ENCODE assay signal across 1 cellular context in the genomic region with DNA sequence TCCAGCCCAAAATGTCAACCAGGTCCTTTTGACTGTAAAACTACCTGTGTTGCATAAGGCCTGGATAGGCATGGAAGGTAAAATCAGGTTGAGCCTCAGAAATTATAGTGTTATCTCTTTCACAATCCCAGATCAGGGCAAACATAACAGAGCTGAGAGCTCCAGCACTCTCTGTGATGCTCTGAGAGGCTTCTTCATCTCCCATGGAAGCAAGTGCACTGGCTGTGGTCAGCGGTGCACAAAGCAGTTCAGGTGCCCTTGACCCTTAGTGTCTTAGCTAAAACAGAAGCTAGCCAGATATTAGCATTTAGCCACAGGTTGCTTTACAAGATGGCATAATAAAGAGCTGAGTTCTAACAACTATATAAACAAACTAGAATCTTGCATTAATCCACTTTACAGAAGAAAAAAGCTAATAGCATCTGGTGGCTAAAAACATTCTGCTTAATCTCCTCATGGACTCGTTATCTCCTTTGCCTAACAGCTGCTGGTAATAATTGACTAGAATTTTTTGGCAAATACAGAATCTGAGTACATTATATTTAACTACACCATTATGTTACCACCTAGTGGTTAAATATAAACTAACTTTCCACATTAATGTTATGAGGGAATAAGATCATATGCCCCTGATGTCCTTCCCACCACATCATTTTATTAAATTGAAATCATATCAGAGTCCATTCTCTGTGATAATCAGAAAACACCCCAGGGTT.
TF ChIP-seq lines count a peak whose summit lies in the region.

No MANE protein-coding gene starts in this region.

TF ChIP-seq in SK-N-SH treated with all-trans-retinoic acid at 6 μM for 48 hours, 23 proteins besides CTCF, POLR2A, EP300 and RAD21 (continued from another document):
- TF ChIP-seq, protein P1, sequence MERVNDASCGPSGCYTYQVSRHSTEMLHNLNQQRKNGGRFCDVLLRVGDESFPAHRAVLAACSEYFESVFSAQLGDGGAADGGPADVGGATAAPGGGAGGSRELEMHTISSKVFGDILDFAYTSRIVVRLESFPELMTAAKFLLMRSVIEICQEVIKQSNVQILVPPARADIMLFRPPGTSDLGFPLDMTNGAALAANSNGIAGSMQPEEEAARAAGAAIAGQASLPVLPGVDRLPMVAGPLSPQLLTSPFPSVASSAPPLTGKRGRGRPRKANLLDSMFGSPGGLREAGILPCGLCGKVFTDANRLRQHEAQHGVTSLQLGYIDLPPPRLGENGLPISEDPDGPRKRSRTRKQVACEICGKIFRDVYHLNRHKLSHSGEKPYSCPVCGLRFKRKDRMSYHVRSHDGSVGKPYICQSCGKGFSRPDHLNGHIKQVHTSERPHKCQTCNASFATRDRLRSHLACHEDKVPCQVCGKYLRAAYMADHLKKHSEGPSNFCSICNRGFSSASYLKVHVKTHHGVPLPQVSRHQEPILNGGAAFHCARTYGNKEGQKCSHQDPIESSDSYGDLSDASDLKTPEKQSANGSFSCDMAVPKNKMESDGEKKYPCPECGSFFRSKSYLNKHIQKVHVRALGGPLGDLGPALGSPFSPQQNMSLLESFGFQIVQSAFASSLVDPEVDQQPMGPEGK (CRISPR knock-in tag; IDR thresholded peaks at IDR 0.05; ENCODE audit: borderline replicate concordance) = no peak
- TF ChIP-seq, protein P2, sequence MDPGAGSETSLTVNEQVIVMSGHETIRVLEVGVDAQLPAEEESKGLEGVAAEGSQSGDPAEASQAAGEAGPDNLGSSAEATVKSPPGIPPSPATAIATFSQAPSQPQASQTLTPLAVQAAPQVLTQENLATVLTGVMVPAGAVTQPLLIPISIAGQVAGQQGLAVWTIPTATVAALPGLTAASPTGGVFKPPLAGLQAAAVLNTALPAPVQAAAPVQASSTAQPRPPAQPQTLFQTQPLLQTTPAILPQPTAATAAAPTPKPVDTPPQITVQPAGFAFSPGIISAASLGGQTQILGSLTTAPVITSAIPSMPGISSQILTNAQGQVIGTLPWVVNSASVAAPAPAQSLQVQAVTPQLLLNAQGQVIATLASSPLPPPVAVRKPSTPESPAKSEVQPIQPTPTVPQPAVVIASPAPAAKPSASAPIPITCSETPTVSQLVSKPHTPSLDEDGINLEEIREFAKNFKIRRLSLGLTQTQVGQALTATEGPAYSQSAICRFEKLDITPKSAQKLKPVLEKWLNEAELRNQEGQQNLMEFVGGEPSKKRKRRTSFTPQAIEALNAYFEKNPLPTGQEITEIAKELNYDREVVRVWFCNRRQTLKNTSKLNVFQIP (CRISPR knock-in tag; IDR thresholded peaks at IDR 0.05; ENCODE audit: borderline replicate concordance, low read depth) = no peak
- TF ChIP-seq, protein P3, sequence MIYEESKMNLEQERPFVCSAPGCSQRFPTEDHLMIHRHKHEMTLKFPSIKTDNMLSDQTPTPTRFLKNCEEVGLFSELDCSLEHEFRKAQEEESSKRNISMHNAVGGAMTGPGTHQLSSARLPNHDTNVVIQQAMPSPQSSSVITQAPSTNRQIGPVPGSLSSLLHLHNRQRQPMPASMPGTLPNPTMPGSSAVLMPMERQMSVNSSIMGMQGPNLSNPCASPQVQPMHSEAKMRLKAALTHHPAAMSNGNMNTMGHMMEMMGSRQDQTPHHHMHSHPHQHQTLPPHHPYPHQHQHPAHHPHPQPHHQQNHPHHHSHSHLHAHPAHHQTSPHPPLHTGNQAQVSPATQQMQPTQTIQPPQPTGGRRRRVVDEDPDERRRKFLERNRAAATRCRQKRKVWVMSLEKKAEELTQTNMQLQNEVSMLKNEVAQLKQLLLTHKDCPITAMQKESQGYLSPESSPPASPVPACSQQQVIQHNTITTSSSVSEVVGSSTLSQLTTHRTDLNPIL (CRISPR knock-in tag; IDR thresholded peaks at IDR 0.05; ENCODE audit: low read depth) = no peak
- TF ChIP-seq ZNF565 (CRISPR knock-in tag; conservative IDR thresholded peaks at IDR 0.05; ENCODE audit: low read depth) (no peak), RARB (CRISPR knock-in tag; IDR thresholded peaks at IDR 0.05) (no peak), ISL1 (CRISPR knock-in tag; IDR thresholded peaks at IDR 0.05) (no peak), SNAI2 (CRISPR knock-in tag; IDR thresholded peaks at IDR 0.05) (no peak), GLIS3 (CRISPR knock-in tag; IDR thresholded peaks at IDR 0.05) (no peak)
